In the genomic region with DNA sequence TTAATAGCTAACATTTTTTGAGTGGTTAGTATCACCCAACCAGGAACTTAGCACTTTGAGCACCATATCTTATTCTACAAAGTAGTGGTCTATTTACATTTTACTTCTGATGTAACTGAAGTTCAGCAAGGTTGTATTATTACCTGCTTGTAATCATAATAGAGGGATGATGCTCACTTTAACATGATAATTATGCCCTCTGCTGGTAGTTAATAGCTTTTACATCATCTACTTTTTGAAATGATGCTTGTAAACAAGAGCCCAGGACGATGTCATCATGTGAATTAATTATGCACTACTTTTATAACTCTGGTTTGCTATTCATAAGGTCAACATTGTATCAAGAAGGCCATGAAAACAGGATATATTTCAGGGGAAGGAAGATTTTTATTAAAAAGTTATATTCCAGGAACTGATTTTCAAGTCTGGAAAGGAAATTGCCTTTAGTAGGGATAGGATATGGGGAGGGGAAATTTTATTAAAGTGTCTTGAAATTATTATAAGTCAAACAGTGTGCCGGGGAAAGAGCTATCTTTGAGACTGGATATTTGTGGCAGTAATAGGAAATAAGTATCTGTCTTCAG, we compare ENCODE assay signal across 8 cellular contexts.
DNase-seq lines count a peak whose midpoint lies in the region; ATAC-seq, FAIRE-seq and TF ChIP-seq lines count a peak whose summit lies in the region.

No MANE protein-coding gene starts in this region.

- DNase-seq in A172 (ENCODE audit: low spot score), result peak; percentile 40
- no peak for DNase-seq in GM12891 (ENCODE audit: insufficient read length, low spot score)
- peak; percentile 81 for DNase-seq in NCI-H1436 (lab: John Stamatoyannopoulos, UW)
- DNase-seq in iPS-NIHi7 (ENCODE audit: extremely low spot score), result peak; percentile 20
- DNase-seq in activated CD4-positive, alpha-beta T cell treated with anti-CD3 and anti-CD28 coated beads for 48 hours, result no peak
- no peak for DNase-seq in T1000 (lab: John Stamatoyannopoulos, UW)

- peak; percentile 76 for ATAC-seq in HG02678 (IDR thresholded peaks at IDR 0.05; ENCODE audit: unreplicated experiment)

- FAIRE-seq in GM12891 (lab: Jason Lieb, UNC), result peak; percentile 76
- FAIRE-seq in TTC549 (lab: Jason Lieb, UNC), result peak; percentile 71

- TF ChIP-seq POLR2A in GM12891 (IDR thresholded peaks at IDR 0.05; ENCODE audit: low read depth, low read length), result no peak

TF ChIP-seq in GM12891, 5 proteins besides CTCF, POLR2A, EP300 and RAD21:
- TF ChIP-seq POLR2AphosphoS5 (IDR thresholded peaks at IDR 0.05; ENCODE audit: low read depth, low read length) (no peak), TAF1 (IDR thresholded peaks at IDR 0.05; ENCODE audit: low read depth, low read length) (no peak), PAX5 (IDR thresholded peaks at IDR 0.05; ENCODE audit: insufficient read depth, low read length, severe bottlenecking) (no peak), SPI1 (IDR thresholded peaks at IDR 0.05; ENCODE audit: low read depth, low read length) (no peak), POU2F2 (IDR thresholded peaks at IDR 0.05; ENCODE audit: low read depth, low read length) (no peak)

Comparison
In these comparisons a context has a peak if more than half of its experiments do, and no peak if none do; other contexts are left out.
1. DNase-seq: peak in A172 (single experiment), NCI-H1436 (single experiment) and iPS-NIHi7 (single experiment); none in GM12891 (single experiment), activated CD4-positive, alpha-beta T cell treated with anti-CD3 and anti-CD28 coated beads for 48 hours (single experiment) and T1000 (single experiment).